8 cellular contexts compared by ENCODE assay signal in the genomic region with DNA sequence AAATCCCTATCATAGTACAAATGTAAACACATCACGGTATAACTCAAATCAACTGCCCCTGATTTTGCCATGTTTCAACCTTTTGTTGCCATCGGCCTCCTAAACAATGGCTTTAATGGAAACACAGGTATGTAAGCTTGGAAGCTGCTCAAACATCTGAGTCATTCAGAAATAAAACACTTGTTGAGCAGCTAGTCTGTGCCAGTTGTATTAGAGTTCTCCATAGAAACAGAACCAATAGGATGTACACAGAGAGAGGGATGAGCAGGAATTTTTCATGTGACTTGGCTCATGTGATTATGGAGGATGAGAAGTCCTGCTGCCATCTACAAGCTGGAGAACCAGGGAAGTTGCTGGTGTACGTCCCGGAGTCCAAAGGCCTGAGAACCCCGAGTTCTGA.
DNase-seq lines count a peak whose midpoint lies in the region; ATAC-seq and TF ChIP-seq lines count a peak whose summit lies in the region.
"Not testable (repeated sequence)": the region's sequence is repeated elsewhere in the genome, so short reads cannot be mapped to it uniquely, and the experiment has no call there.

No MANE protein-coding gene starts in this region.

- not testable (repeated sequence) for H3F3A ChIP-seq in PC-9 (ENCODE audit: insufficient read depth, low read depth)

- not testable (repeated sequence) for BruUV-seq in PC-9 (replicated peaks; lab: Mats Ljungman, UMichigan)

- not testable (repeated sequence) for H3K36me3 ChIP-seq in PC-9 (ENCODE audit: low read depth); brain microvascular endothelial cell (replicated peaks); left lung

- H3K9me2 ChIP-seq in PC-9 (ENCODE audit: insufficient read depth) = not testable (repeated sequence)

- POLR2A ChIA-PET in PC-9 (lab: Charles Lee; ENCODE audit: unreplicated experiment) = not testable (repeated sequence)

- in situ Hi-C loops in Caki2 (cut with HindIII; ENCODE audit: low pct_unique_long_range_greater_than_20kb, low sequenced_read_pairs); brain microvascular endothelial cell (cut with HindIII; ENCODE audit: low pct_ligation_motif_present, low sequenced_read_pairs): not testable (repeated sequence)

- H3K27me3 ChIP-seq in PC-9 (ENCODE audit: insufficient read depth, low read depth); brain microvascular endothelial cell (replicated peaks); left lung: not testable (repeated sequence)

- peak; percentile 64 for ATAC-seq in left lung

- not testable (repeated sequence) for H3K27ac ChIP-seq in PC-9, brain microvascular endothelial cell, left lung

- H3K79me2 ChIP-seq in PC-9 (ENCODE audit: low read depth) = not testable (repeated sequence)

- not testable (repeated sequence) for H3K4me1 ChIP-seq in PC-9 (replicated peaks; ENCODE audit: insufficient read depth); left lung

- H3K4me3 ChIP-seq in PC-9; brain microvascular endothelial cell (ENCODE audit: low read depth, low read length); epithelial cell of esophagus (ENCODE audit: low read length); left lung: not testable (repeated sequence)

- not testable (repeated sequence) for H3K9me3 ChIP-seq in PC-9 (ENCODE audit: insufficient read depth, low read depth); left lung

- DNase-seq in Caki2 (ENCODE audit: low read depth) (peak; percentile 13), HT1080 (ENCODE audit: low read depth) (peak; percentile 50), PC-9 (peak; percentile 29 to 74), brain microvascular endothelial cell (peak; percentile 14), epithelial cell of esophagus (ENCODE audit: low read depth) (peak; percentile 81), fibroblast of peridontal ligament (ENCODE audit: extremely low read depth) (peak; percentile 6), stromal cell of bone marrow (ENCODE audit: low read depth) (peak; percentile 3)
- not testable (repeated sequence) for DNase-seq in left lung

- TF ChIP-seq CTCF in PC-9 (conservative IDR thresholded peaks at IDR 0.05); brain microvascular endothelial cell (IDR thresholded peaks at IDR 0.05; ENCODE audit: low read depth, low read length, missing control alignments); epithelial cell of esophagus (IDR thresholded peaks at IDR 0.05; ENCODE audit: insufficient read depth, low read depth, low read length, missing control alignments); left lung (IDR thresholded peaks at IDR 0.05): not testable (repeated sequence)

- H3K4me2 ChIP-seq in PC-9 = not testable (repeated sequence)

- H2AFZ ChIP-seq in PC-9 = not testable (repeated sequence)

- CTCF ChIA-PET in PC-9 (lab: Charles Lee) = not testable (repeated sequence)

- intact Hi-C loops in PC-9 (cut with micrococcal nuclease; ENCODE audit: unreplicated experiment); left lung (cut with DNase I): not testable (repeated sequence)

- not testable (repeated sequence) for H4K20me1 ChIP-seq in PC-9 (ENCODE audit: insufficient read depth)
